Comparison of ENCODE assay signal across 8 cellular contexts in genomic region chr2:88874063-88874657, GRCh38.
DNase-seq lines count a peak whose midpoint lies in the region; ATAC-seq and TF ChIP-seq lines count a peak whose summit lies in the region.

No MANE protein-coding gene starts in this region.

- H3K4me1 Mint-ChIP-seq in central memory CD8-positive, alpha-beta T cell, result no peaks in the 10 kb centered on the region
- H3K4me1 Mint-ChIP-seq in stimulated activated effector memory CD8-positive, alpha-beta T cell treated with anti-CD3 and anti-CD28 coated beads, Interleukin-12 subunit alpha, Interleukin-12 subunit beta, amount 100 ng/mL, for 72 hours, result no peaks in the 10 kb centered on the region

- H3K79me2 ChIP-seq in MM.1S (ENCODE audit: low read length), result no peaks in the 10 kb centered on the region

- no peaks in the 10 kb centered on the region for H3K36me3 Mint-ChIP-seq in central memory CD8-positive, alpha-beta T cell (ENCODE audit: insufficient read depth)
- H3K36me3 Mint-ChIP-seq in stimulated activated effector memory CD8-positive, alpha-beta T cell treated with anti-CD3 and anti-CD28 coated beads, Interleukin-12 subunit alpha, Interleukin-12 subunit beta, amount 100 ng/mL, for 72 hours, result no peaks in the 10 kb centered on the region

- DNase-seq in GM03348 (ENCODE audit: low spot score) (peak; percentile 63), MM.1S (peak; percentile 75), T follicular helper cell (ENCODE audit: low read depth) (peak; percentile 30), left lobe of liver (ENCODE audit: low spot score) (no peak)
- DNase-seq in central memory CD8-positive, alpha-beta T cell (ENCODE audit: low spot score in 2 of 2), result no peak
- DNase-seq in stimulated activated effector memory CD8-positive, alpha-beta T cell treated with anti-CD3 and anti-CD28 coated beads, Interleukin-12 subunit alpha, Interleukin-12 subunit beta, amount 100 ng/mL, for 72 hours (ENCODE audit: low spot score in 2 of 2), result no peak

- no peaks in the 10 kb centered on the region for H3K9me3 Mint-ChIP-seq in central memory CD8-positive, alpha-beta T cell
- no peaks in the 10 kb centered on the region for H3K9me3 Mint-ChIP-seq in stimulated activated effector memory CD8-positive, alpha-beta T cell treated with anti-CD3 and anti-CD28 coated beads, Interleukin-12 subunit alpha, Interleukin-12 subunit beta, amount 100 ng/mL, for 72 hours

- H2AFZ ChIP-seq in MM.1S (ENCODE audit: low read length), result peak overlapping the region; percentile 67

- peak; percentile 81 for TF ChIP-seq CTCF in MM.1S (IDR thresholded peaks at IDR 0.05; ENCODE audit: low read length)

- 0 out of 2 replicates have a peak, but pooled peaks cover 3% of the 10 kb centered on the region for H3K4me1 ChIP-seq in MM.1S (ENCODE audit: low read length)

- H4K20me1 ChIP-seq in MM.1S (ENCODE audit: insufficient read depth, low read length), result no peaks in the 10 kb centered on the region

- no peaks in the 10 kb centered on the region for H3K27me3 ChIP-seq in MM.1S (replicated peaks; ENCODE audit: insufficient read depth, low read length)

- H3K27ac Mint-ChIP-seq in central memory CD8-positive, alpha-beta T cell (ENCODE audit: low read depth), result no peak overlapping the region
- no peak overlapping the region for H3K27ac Mint-ChIP-seq in stimulated activated effector memory CD8-positive, alpha-beta T cell treated with anti-CD3 and anti-CD28 coated beads, Interleukin-12 subunit alpha, Interleukin-12 subunit beta, amount 100 ng/mL, for 72 hours

- H3K27me3 Mint-ChIP-seq in central memory CD8-positive, alpha-beta T cell, result peaks cover 58% of the 10 kb centered on the region

- peak overlapping the region; percentile 50 for H3K4me2 ChIP-seq in MM.1S (ENCODE audit: low read depth, low read length)

- no peaks in the 10 kb centered on the region for H3F3A ChIP-seq in MM.1S (ENCODE audit: insufficient read depth, low read length)

- no peaks in the 10 kb centered on the region for H3K36me3 ChIP-seq in MM.1S (replicated peaks; ENCODE audit: insufficient read depth, low read length)

- H3K9me3 ChIP-seq in MM.1S (replicated peaks; ENCODE audit: insufficient read depth, low read length), result no peaks in the 10 kb centered on the region

- no peak overlapping the region for H3K9ac ChIP-seq in MM.1S (ENCODE audit: low read length)

- H3K9me2 ChIP-seq in MM.1S (replicated peaks; ENCODE audit: insufficient read depth, low read length), result no peaks in the 10 kb centered on the region

- no peak overlapping the region for H3K4me3 Mint-ChIP-seq in central memory CD8-positive, alpha-beta T cell
- H3K4me3 Mint-ChIP-seq in stimulated activated effector memory CD8-positive, alpha-beta T cell treated with anti-CD3 and anti-CD28 coated beads, Interleukin-12 subunit alpha, Interleukin-12 subunit beta, amount 100 ng/mL, for 72 hours, result no peak overlapping the region

- peak overlapping the region; percentile 33; the same call in 1 of the 2 replicates for H3K4me3 ChIP-seq in MM.1S (ENCODE audit: low read length)

- H3K27ac ChIP-seq in MM.1S (ENCODE audit: low read length), result no peak overlapping the region

- peak; percentile 54 for ATAC-seq in central memory CD8-positive, alpha-beta T cell (replicated peaks; ENCODE audit: extremely low read depth, poor library complexity, severe bottlenecking)
- ATAC-seq in left lobe of liver (peak; percentile 94), HG03469 (IDR thresholded peaks at IDR 0.05; ENCODE audit: unreplicated experiment) (no peak), HG03196 (IDR thresholded peaks at IDR 0.05; ENCODE audit: unreplicated experiment) (no peak)
- ATAC-seq in stimulated activated effector memory CD8-positive, alpha-beta T cell treated with anti-CD3 and anti-CD28 coated beads, Interleukin-12 subunit alpha, Interleukin-12 subunit beta, amount 100 ng/mL, for 72 hours, result peak; percentile 60

Comparison
In these comparisons a context has a peak if more than half of its experiments do, and no peak if none do; other contexts are left out.
1. DNase-seq: peak in GM03348 (single experiment), MM.1S (single experiment) and T follicular helper cell (single experiment); none in central memory CD8-positive, alpha-beta T cell (0 of 2), left lobe of liver (single experiment) and stimulated activated effector memory CD8-positive, alpha-beta T cell treated with anti-CD3 and anti-CD28 coated beads, Interleukin-12 subunit alpha, Interleukin-12 subunit beta, amount 100 ng/mL, for 72 hours (0 of 2).
2. ATAC-seq: peak in central memory CD8-positive, alpha-beta T cell (single experiment), left lobe of liver (single experiment) and stimulated activated effector memory CD8-positive, alpha-beta T cell treated with anti-CD3 and anti-CD28 coated beads, Interleukin-12 subunit alpha, Interleukin-12 subunit beta, amount 100 ng/mL, for 72 hours (single experiment); none in HG03469 (single experiment) and HG03196 (single experiment).